In genomic region chr20:19917110-19917509, GRCh38 we compare ENCODE assay signal across 32 cellular contexts.
"Had no signal": no experiment of that assay in that cellular context is flagged by ENCODE, and none has a peak within 500 bp of the region (broad histone marks: within the 10 kb centered on the region; RNA-seq: fewer than 3 reads in every experiment).

No MANE protein-coding gene starts in this region.

- H3K27me3 ChIP-seq: adrenal gland, body of pancreas, gastroesophageal sphincter, uterus had no signal

- H3K4me3 ChIP-seq: adrenal gland, body of pancreas, coronary artery, gastroesophageal sphincter, lower lobe of right lung, skin epidermis, thoracic aorta, uterus had no signal

- H3K27me3 Mint-ChIP-seq: activated CD4-positive, alpha-beta T cell treated with anti-CD3 and anti-CD28 coated beads, Interleukin-2, amount 10 ng/mL, durations not matched to agents 24 days and 14 days; stimulated activated naive CD8-positive, alpha-beta T cell treated with anti-CD3 and anti-CD28 coated beads, Interleukin-15, Interleukin-2, amounts not matched to agents 100 ng/mL and 50 ng/mL, for 24 hours had no signal

- H3K4me1 Mint-ChIP-seq: activated CD4-positive, alpha-beta T cell treated with anti-CD3 and anti-CD28 coated beads, Interleukin-2, amount 10 ng/mL, durations not matched to agents 24 days and 14 days; immature natural killer cell; stimulated activated effector memory CD8-positive, alpha-beta T cell treated with anti-CD3 and anti-CD28 coated beads, Interleukin-12 subunit alpha, Interleukin-12 subunit beta, amount 100 ng/mL, for 72 hours had no signal

- H3K27ac ChIP-seq: gastroesophageal sphincter, lower lobe of right lung, thoracic aorta, uterus had no signal

- DNase-seq: activated CD4-positive, alpha-beta memory T cell treated with anti-CD3 and anti-CD28 coated beads for 36 hours; activated CD4-positive, alpha-beta T cell treated with anti-CD3 and anti-CD28 coated beads, Interleukin-2, amount 10 ng/mL, durations not matched to agents 24 days and 14 days; activated CD4-positive, CD25-positive, alpha-beta regulatory T cell treated with anti-CD3 and anti-CD28 coated beads, Interleukin-2, amount 50 U/mL, for 72 hours; activated CD8-positive, alpha-beta memory T cell treated with anti-CD3 and anti-CD28 coated beads, Interleukin-2, amount 50 U/mL, for 4 hours; activated effector memory CD4-positive, alpha-beta T cell treated with anti-CD3 and anti-CD28 coated beads, Interleukin-2, amount 50 U/mL, for 16 hours; activated naive CD4-positive, alpha-beta T cell treated with anti-CD3 and anti-CD28 coated beads for 36 hours; activated naive CD8-positive, alpha-beta T cell treated with anti-CD3 and anti-CD28 coated beads for 36 hours; activated T-cell treated with anti-CD3 and anti-CD28 coated beads, Interleukin-2, amount 50 U/mL, for 1 hour; adrenal gland; aorta; cerebellar nuclear complex; effector memory CD8-positive, alpha-beta T cell; erythroblast; head of caudate nucleus; hypothalamus; immature natural killer cell; lower lobe of right lung; mesendoderm; stimulated activated CD4-positive, alpha-beta T cell treated with anti-CD3 and anti-CD28 coated beads, Interleukin-4, amount 100 ng/mL, for 24 hours; T-helper 2 cell; trophoblast cell; uterus had no signal

- H3K9me3 Mint-ChIP-seq: activated CD4-positive, alpha-beta memory T cell treated with anti-CD3 and anti-CD28 coated beads for 36 hours; activated CD4-positive, alpha-beta T cell treated with anti-CD3 and anti-CD28 coated beads, Interleukin-2, amount 10 ng/mL, durations not matched to agents 24 days and 14 days; activated naive CD4-positive, alpha-beta T cell treated with anti-CD3 and anti-CD28 coated beads for 36 hours; activated naive CD8-positive, alpha-beta T cell treated with anti-CD3 and anti-CD28 coated beads for 36 hours; activated T-helper 1 cell treated with anti-CD3 and anti-CD28 coated beads, Interleukin-12 subunit alpha, Interleukin-12 subunit beta, Interleukin-2, Interleukin-4 antibody, amounts not matched to agents 30 ng/mL and 10 ng/mL and 1 ng/mL, durations not matched to agents 14 hours and 24 hours and 36 hours; effector memory CD8-positive, alpha-beta T cell; immature natural killer cell; natural killer cell treated with Interleukin-12 subunit alpha and Interleukin-12 subunit beta and Interleukin-15 and Interleukin-18, amount 100 ng/mL, for 72 hours; stimulated activated effector memory CD8-positive, alpha-beta T cell treated with anti-CD3 and anti-CD28 coated beads, Interleukin-12 subunit alpha, Interleukin-12 subunit beta, amount 100 ng/mL, for 72 hours; stimulated activated naive CD8-positive, alpha-beta T cell treated with anti-CD3 and anti-CD28 coated beads, Interleukin-15, Interleukin-2, amounts not matched to agents 100 ng/mL and 50 ng/mL, for 24 hours had no signal

- H3K27ac Mint-ChIP-seq: activated CD4-positive, alpha-beta memory T cell treated with anti-CD3 and anti-CD28 coated beads for 36 hours; activated CD4-positive, alpha-beta T cell treated with anti-CD3 and anti-CD28 coated beads, Interleukin-2, amount 10 ng/mL, durations not matched to agents 24 days and 14 days; activated naive CD4-positive, alpha-beta T cell treated with anti-CD3 and anti-CD28 coated beads for 36 hours; activated naive CD8-positive, alpha-beta T cell treated with anti-CD3 and anti-CD28 coated beads for 36 hours; activated T-helper 1 cell treated with anti-CD3 and anti-CD28 coated beads, Interleukin-12 subunit alpha, Interleukin-12 subunit beta, Interleukin-2, Interleukin-4 antibody, amounts not matched to agents 30 ng/mL and 10 ng/mL and 1 ng/mL, durations not matched to agents 14 hours and 24 hours and 36 hours; effector memory CD8-positive, alpha-beta T cell; immature natural killer cell; natural killer cell treated with Interleukin-12 subunit alpha and Interleukin-12 subunit beta and Interleukin-15 and Interleukin-18, amount 100 ng/mL, for 72 hours; stimulated activated effector memory CD8-positive, alpha-beta T cell treated with anti-CD3 and anti-CD28 coated beads, Interleukin-12 subunit alpha, Interleukin-12 subunit beta, amount 100 ng/mL, for 72 hours; stimulated activated naive CD8-positive, alpha-beta T cell treated with anti-CD3 and anti-CD28 coated beads, Interleukin-15, Interleukin-2, amounts not matched to agents 100 ng/mL and 50 ng/mL, for 24 hours had no signal

- H3K4me1 ChIP-seq: uterus had no signal

- H3K36me3 Mint-ChIP-seq: activated CD4-positive, alpha-beta memory T cell treated with anti-CD3 and anti-CD28 coated beads for 36 hours; activated naive CD8-positive, alpha-beta T cell treated with anti-CD3 and anti-CD28 coated beads for 36 hours; immature natural killer cell; natural killer cell treated with Interleukin-12 subunit alpha and Interleukin-12 subunit beta and Interleukin-15 and Interleukin-18, amount 100 ng/mL, for 72 hours; stimulated activated effector memory CD8-positive, alpha-beta T cell treated with anti-CD3 and anti-CD28 coated beads, Interleukin-12 subunit alpha, Interleukin-12 subunit beta, amount 100 ng/mL, for 72 hours had no signal

- ATAC-seq: body of pancreas; effector memory CD8-positive, alpha-beta T cell; gastroesophageal sphincter; left lobe of liver; lower lobe of right lung; natural killer cell treated with Interleukin-12 subunit alpha and Interleukin-12 subunit beta and Interleukin-15 and Interleukin-18, amount 100 ng/mL, for 72 hours; stimulated activated effector memory CD8-positive, alpha-beta T cell treated with anti-CD3 and anti-CD28 coated beads, Interleukin-12 subunit alpha, Interleukin-12 subunit beta, amount 100 ng/mL, for 72 hours had no signal

- H3K4me3 Mint-ChIP-seq: activated CD4-positive, alpha-beta memory T cell treated with anti-CD3 and anti-CD28 coated beads for 36 hours; activated CD4-positive, alpha-beta T cell treated with anti-CD3 and anti-CD28 coated beads, Interleukin-2, amount 10 ng/mL, durations not matched to agents 24 days and 14 days; activated naive CD4-positive, alpha-beta T cell treated with anti-CD3 and anti-CD28 coated beads for 36 hours; activated naive CD8-positive, alpha-beta T cell treated with anti-CD3 and anti-CD28 coated beads for 36 hours; activated T-helper 1 cell treated with anti-CD3 and anti-CD28 coated beads, Interleukin-12 subunit alpha, Interleukin-12 subunit beta, Interleukin-2, Interleukin-4 antibody, amounts not matched to agents 30 ng/mL and 10 ng/mL and 1 ng/mL, durations not matched to agents 14 hours and 24 hours and 36 hours; effector memory CD8-positive, alpha-beta T cell; immature natural killer cell; natural killer cell treated with Interleukin-12 subunit alpha and Interleukin-12 subunit beta and Interleukin-15 and Interleukin-18, amount 100 ng/mL, for 72 hours; stimulated activated effector memory CD8-positive, alpha-beta T cell treated with anti-CD3 and anti-CD28 coated beads, Interleukin-12 subunit alpha, Interleukin-12 subunit beta, amount 100 ng/mL, for 72 hours; stimulated activated naive CD8-positive, alpha-beta T cell treated with anti-CD3 and anti-CD28 coated beads, Interleukin-15, Interleukin-2, amounts not matched to agents 100 ng/mL and 50 ng/mL, for 24 hours had no signal

- H3K9me3 ChIP-seq: adrenal gland, body of pancreas, gastroesophageal sphincter, lower lobe of right lung, thoracic aorta, uterus had no signal

- H3K36me3 ChIP-seq: adrenal gland, gastroesophageal sphincter, lower lobe of right lung, thoracic aorta, uterus had no signal
